In the genomic region with DNA sequence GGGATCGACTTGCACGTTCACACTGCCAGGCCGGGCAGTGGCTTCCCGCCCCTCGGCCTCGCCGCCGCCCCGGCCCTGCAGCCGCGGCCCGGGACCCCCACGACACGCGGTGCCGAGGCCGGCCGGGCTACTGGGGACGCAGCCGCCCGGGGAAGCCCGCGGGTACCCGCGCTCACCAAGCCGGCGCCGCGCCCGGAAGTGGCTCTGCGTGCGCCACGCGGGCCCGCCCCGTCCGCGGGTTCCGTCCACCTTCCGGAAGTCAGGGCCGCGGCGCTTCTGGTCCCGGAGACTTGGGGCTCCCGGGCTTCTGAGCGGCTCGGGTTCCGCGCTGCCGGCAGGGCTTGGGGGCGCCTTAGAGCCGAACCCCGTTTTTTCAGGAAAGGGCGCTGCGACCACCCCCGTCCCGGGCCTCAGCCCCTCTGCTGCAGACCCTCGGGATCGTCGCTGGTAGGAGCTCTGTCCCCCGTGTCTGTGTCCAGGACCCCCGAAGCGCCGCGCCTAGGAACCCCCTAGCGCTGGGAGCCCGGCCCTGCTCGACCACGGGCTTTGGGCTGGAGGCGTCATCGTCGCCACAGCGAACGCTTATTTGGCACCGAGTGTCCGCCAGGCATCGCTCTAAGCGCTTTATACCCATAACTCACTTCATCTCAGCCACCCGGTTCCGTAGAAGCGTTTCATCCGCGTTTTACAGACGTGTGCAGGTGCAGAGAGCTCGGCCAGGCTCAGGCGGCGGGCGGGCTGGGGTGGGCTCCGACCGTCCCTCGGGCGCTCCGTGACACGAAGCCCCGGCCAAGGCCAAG, we compare ENCODE assay signal across 8 cellular contexts. TPM values are rescaled to one million over a fixed set of nuclear protein-coding genes. Genes with fewer than 3 reads are reported as not detected.
A peak's percentile ranks its signal among the peaks of the same experiment; 100 is the strongest.
DNase-seq lines count a peak whose midpoint lies in the region; ATAC-seq, FAIRE-seq and TF ChIP-seq lines count a peak whose summit lies in the region.

A gene with protein sequence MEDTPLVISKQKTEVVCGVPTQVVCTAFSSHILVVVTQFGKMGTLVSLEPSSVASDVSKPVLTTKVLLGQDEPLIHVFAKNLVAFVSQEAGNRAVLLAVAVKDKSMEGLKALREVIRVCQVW (minus strand): TSS at position 200 of the 800 bp plus-strand sequence. CDS start 693 bp downstream, outside the sequence.

- no peak for FAIRE-seq in H1 (lab: Jason Lieb, UNC)

- peaks cover 0 to 15% (median 3%) of the 10 kb centered on the region in 4 experiments; a peak in 2 of 8 replicates for H3K36me3 ChIP-seq in H1 (ENCODE audit: control insufficient read depth in 2 of 4, insufficient read depth in 4 of 4, low read length in 3 of 4)

- H3K79me2 ChIP-seq in H1 (ENCODE audit: control insufficient read depth in 1 of 2, insufficient read depth in 2 of 2, low read length in 2 of 2): no peaks in the 10 kb centered on the region

- peak within 1 kb of the TSS; percentile 56 to 73 for H3K4me2 ChIP-seq in H1 (ENCODE audit: insufficient read depth in 1 of 2, low read depth in 2 of 2, low read length in 2 of 2)

- POLR2A ChIA-PET in H1 (lab: Charles Lee; ENCODE audit: partially characterized antibody): no interaction called here

- TF ChIP-seq CTCF in H1 (IDR thresholded peaks at IDR 0.05; ENCODE audit: control extremely low read depth in 1 of 3, insufficient read depth in 1 of 3, low read depth in 1 of 3, low read length in 3 of 3): no peak

- H3K4me3 ChIP-seq in H1 (ENCODE audit: extremely low read depth in 1 of 4, insufficient read depth in 2 of 4, low read depth in 3 of 4, low read length in 4 of 4): peak within 1 kb of the TSS; percentile 74 to 76 (median 75)

- peak within 1 kb of the TSS; percentile 58 for H2BK120ac ChIP-seq in H1 (replicated peaks; ENCODE audit: low read depth, low read length)

- H3K27ac ChIP-seq in H1 (ENCODE audit: low read depth, low read length): peak within 1 kb of the TSS; percentile 58; the same call in 1 of the 2 replicates

- H2AFZ ChIP-seq in H1 (ENCODE audit: low read length): no peak within 1 kb of the TSS; the same call in 1 of the 2 replicates

- H3K4ac ChIP-seq in H1 (replicated peaks; ENCODE audit: insufficient read length, low read depth, low read length): no peak within 1 kb of the TSS

- 0 out of 2 replicates have a peak within 1 kb of the TSS, but pooled peaks have one; percentile 61 for H2BK15ac ChIP-seq in H1 (ENCODE audit: low read length)

- peak within 1 kb of the TSS; percentile 34 for H4K91ac ChIP-seq in H1 (replicated peaks; ENCODE audit: insufficient read length, low read length)

- peak in 1 of 2 experiments; percentile 59; a peak in 2 of 3 replicates for TF ChIP-seq POLR2A in H1 (IDR thresholded peaks at IDR 0.05; ENCODE audit: control extremely low read depth in 1 of 2, low read depth in 2 of 2, low read length in 2 of 2)

- TF ChIP-seq EP300 in H1 (IDR thresholded peaks at IDR 0.05; ENCODE audit: borderline replicate concordance in 1 of 2, low read depth in 2 of 2, low read length in 2 of 2): no peak

- H2BK5ac ChIP-seq in H1 (ENCODE audit: low read depth, low read length): peak within 1 kb of the TSS; percentile 77; the same call in 1 of the 2 replicates

- peak; percentile 94 for ATAC-seq in GM19463 (IDR thresholded peaks at IDR 0.05; ENCODE audit: unreplicated experiment)

- 0 out of 2 replicates have a peak within 1 kb of the TSS, but pooled peaks have one; percentile 86 for H2AK5ac ChIP-seq in H1 (ENCODE audit: low read depth, low read length)

- H3K14ac ChIP-seq in H1 (ENCODE audit: insufficient read length): no peak within 1 kb of the TSS

- no peak within 1 kb of the TSS for H3K23ac ChIP-seq in H1 (ENCODE audit: insufficient read length)

- no peak for TF ChIP-seq RAD21 in H1 (IDR thresholded peaks at IDR 0.05 in 1 of 2, conservative IDR thresholded peaks at IDR 0.05 in 1 of 2; ENCODE audit: low read depth in 2 of 2, low read length in 2 of 2)

- peak within 1 kb of the TSS; percentile 75 for H2BK12ac ChIP-seq in H1 (ENCODE audit: low read depth, low read length)

- H3K9me3 ChIP-seq in H1 (ENCODE audit: insufficient read depth in 2 of 2, low read depth in 1 of 2, low read length in 1 of 2): no peaks in the 10 kb centered on the region

- peaks cover 0 to 17% (median 10%) of the 10 kb centered on the region in 4 experiments; a peak in 5 of 7 replicates for H3K4me1 ChIP-seq in H1 (replicated peaks in 1 of 4; ENCODE audit: control insufficient read depth in 3 of 4, insufficient read depth in 4 of 4, low read length in 3 of 4)

- DNase-seq in COLO668 (lab: John Stamatoyannopoulos, UW; ENCODE audit: unreplicated experiment): peak; percentile 99
- peak; percentile 91 for DNase-seq in HPDE6-E6E7 (ENCODE audit: extremely low spot score)
- peak; percentile 90 for DNase-seq in NOMO-1 treated with DMSO at 0.1 percent for 48 hours (lab: John Stamatoyannopoulos, UW; ENCODE audit: unreplicated experiment)
- peak; percentile 79 to 80 for DNase-seq in activated CD8-positive, alpha-beta memory T cell treated with anti-CD3 and anti-CD28 coated beads for 4 hours (ENCODE audit: low read depth in 2 of 2)
- DNase-seq in H1 (ENCODE audit: low read depth in 1 of 2, low spot score in 2 of 2): peak in 1 of 2 experiments; percentile 75
- DNase-seq in mesenteric fat pad (ENCODE audit: low spot score): peak; percentile 99
- DNase-seq in stimulated activated CD8-positive, alpha-beta memory T cell treated with anti-CD3 and anti-CD28 coated beads, Interleukin-15, amount 100 ng/mL, for 1 hour (ENCODE audit: low read depth): peak; percentile 68

- H3K56ac ChIP-seq in H1 (replicated peaks; ENCODE audit: insufficient read length, low read depth, low read length): peak within 1 kb of the TSS; percentile 39

- peak within 1 kb of the TSS; percentile 71 for H3K18ac ChIP-seq in H1 (ENCODE audit: extremely low read depth, low read length)

- no peaks in the 10 kb centered on the region; the same call in 1 of the 2 replicates for H3K23me2 ChIP-seq in H1 (ENCODE audit: low read depth, low read length)

- 49% methylated on average over 68 of the region's 95 CpGs; no CpG with 5 or more reads in 1 of the 2 experiments for WGBS in H1 (ENCODE audit: extremely low coverage in 1 of 2, insufficient coverage in 1 of 2, insufficient read length in 1 of 2, insufficient replicate concordance in 2 of 2, low coverage in 1 of 2, low lambda C conversion rate in 2 of 2, missing lambda C conversion rate in 1 of 2), 2 experiments

- H4K5ac ChIP-seq in H1 (ENCODE audit: insufficient read length, low read depth, low read length): peak within 1 kb of the TSS; percentile 57

- CTCF ChIA-PET in H1 (lab: Charles Lee; ENCODE audit: partially characterized antibody): interaction anchor here (0.6 to 1.1 kb wide), 2 partner anchors 9 to 632 kb away, joined by 3 read pairs; no protein-coding TSS in a partner anchor

- no peaks in the 10 kb centered on the region; a peak in 2 of 7 replicates for H3K27me3 ChIP-seq in H1 (replicated peaks in 1 of 4; ENCODE audit: control insufficient read depth in 3 of 4, extremely low read depth in 1 of 4, insufficient read depth in 3 of 4, low read length in 3 of 4)

- peak within 1 kb of the TSS; percentile 91 for H4K8ac ChIP-seq in H1 (ENCODE audit: extremely low read depth, insufficient read depth, low read length)

- H4K20me1 ChIP-seq in H1 (replicated peaks in 1 of 2; ENCODE audit: control insufficient read depth in 1 of 2, insufficient read depth in 2 of 2, low read length in 2 of 2): no peaks in the 10 kb centered on the region

- H3K9ac ChIP-seq in H1 (replicated peaks in 1 of 4; ENCODE audit: extremely low read depth in 1 of 4, low read depth in 3 of 4, low read length in 3 of 4): peak within 1 kb of the TSS; percentile 65 to 75 (median 74)

- H3K79me1 ChIP-seq in H1 (ENCODE audit: low read depth, low read length): no peaks in the 10 kb centered on the region; the same call in 1 of the 2 replicates

- H2BK20ac ChIP-seq in H1 (ENCODE audit: low read length): no peak within 1 kb of the TSS

TF ChIP-seq in H1, 55 proteins besides CTCF, POLR2A, EP300 and RAD21 (continues in another document):
- TF ChIP-seq TAF1 (IDR thresholded peaks at IDR 0.05; ENCODE audit: low read depth, low read length) (peak; percentile 57; the same call in 1 of the 2 replicates), KDM5A (IDR thresholded peaks at IDR 0.05; ENCODE audit: low read length) (peak; percentile 47; the same call in 1 of the 2 replicates), PHF8 (conservative IDR thresholded peaks at IDR 0.05; ENCODE audit: low read depth, low read length) (peak; percentile 52; the same call in 1 of the 2 replicates), ASH2L (IDR thresholded peaks at IDR 0.05; ENCODE audit: low read length) (peak; percentile 61), EGR1 (IDR thresholded peaks at IDR 0.05; ENCODE audit: borderline replicate concordance, low read depth, low read length) (no peak), RNF2 (IDR thresholded peaks at IDR 0.05; ENCODE audit: borderline replicate concordance, low read depth, low read length, missing control alignments, poor library complexity, severe bottlenecking) (no peak), RXRA (IDR thresholded peaks at IDR 0.05; ENCODE audit: insufficient read depth, low read depth, low read length) (no peak), SUZ12 (IDR thresholded peaks at IDR 0.05; ENCODE audit: low read length) (no peak), CREB1 (IDR thresholded peaks at IDR 0.05) (peak; percentile 45; the same call in 1 of the 2 replicates), GABPA (IDR thresholded peaks at IDR 0.05; ENCODE audit: borderline replicate concordance, insufficient read depth, low read length) (peak; percentile 97), MAFK (IDR thresholded peaks at IDR 0.05; ENCODE audit: low read depth, low read length) (no peak), HDAC2 (IDR thresholded peaks at IDR 0.05; ENCODE audit: borderline replicate concordance in 1 of 2, low read depth in 2 of 2, low read length in 2 of 2) (0 out of 4 replicates have a peak, but pooled peaks of 1 of the 2 experiments have one; percentile 6), TBP (IDR thresholded peaks at IDR 0.05; ENCODE audit: low read depth, low read length) (peak; percentile 64; the same call in 1 of the 2 replicates)

RNA-seq across cellular contexts. Expression of the gene that starts here (rescaled TPM):
- total RNA-seq in H1 (2021; fragmentation: NEBNext Ultra II Directional; extraction: Animal tissue kit (Norgen Biotek cat#: 25700)): 30.2 and 32.0 TPM in 2 replicates
- 62.0 and 69.8 TPM in 2 replicates for polyA plus RNA-seq in H1 (2011; rRNA removed)
- 85.4 TPM for polyA plus RNA-seq in H1 (2011; cell fraction: cytosol; rRNA removed)
- 57.2 TPM for polyA plus RNA-seq in H1 (2011; cell fraction: nucleus; rRNA removed)
- polyA plus RNA-seq in H1 (2012, experiment 1 of 2): 36.8 to 57.3 TPM (median 50.2 TPM) in 4 replicates
- polyA plus RNA-seq in H1 (2012, experiment 2 of 2): 57.9 TPM
- 21.9 TPM for polyA plus RNA-seq in H1 (2013, experiment 1 of 2)
- polyA plus RNA-seq in H1 (2013, experiment 2 of 2): 20.0 TPM
- 10.6 and 11.2 TPM in 2 replicates for polyA minus RNA-seq in H1 (2011; rRNA and poly(A)+ RNA removed)
- 13.8 TPM for polyA minus RNA-seq in H1 (2011; cell fraction: cytosol; rRNA and poly(A)+ RNA removed)
- polyA minus RNA-seq in H1 (2011; cell fraction: nucleus; rRNA and poly(A)+ RNA removed): 9.8 TPM
- 17.8 TPM for total RNA-seq in mesenteric fat pad
